ENCODE assay signal across 13 cellular contexts in genomic region chr1:201707027-201707426, GRCh38.
A peak's percentile ranks its signal among the peaks of the same experiment; 100 is the strongest.
DNase-seq lines count a peak whose midpoint lies in the region; ATAC-seq and TF ChIP-seq lines count a peak whose summit lies in the region.
"Had no signal": no experiment of that assay in that cellular context is flagged by ENCODE, and none has a peak within 500 bp of the region (broad histone marks: within the 10 kb centered on the region; RNA-seq: fewer than 3 reads in every experiment).

No MANE protein-coding gene starts in this region.

- H3K4me1 Mint-ChIP-seq in HFFc6 (ENCODE audit: low read depth): peaks cover 98% of the 10 kb centered on the region
- H3K4me1 Mint-ChIP-seq: B cell; CD8-positive, alpha-beta memory T cell had no signal

- H3K4me3 Mint-ChIP-seq in HFFc6: no peak overlapping the region
- H3K4me3 Mint-ChIP-seq: B cell; CD14-positive monocyte; CD8-positive, alpha-beta memory T cell had no signal

- intact Hi-C loops in sciatic nerve (cut with DNase I): loop anchor here (5.0 kb wide), 1 partner anchor 145 kb away; no protein-coding TSS in a partner anchor
- intact Hi-C loops in right cardiac atrium (cut with DNase I): no loop called here

- H3K9me3 Mint-ChIP-seq in HFFc6: peaks cover under 1% of the 10 kb centered on the region; the same call in 1 of the 2 replicates
- H3K9me3 Mint-ChIP-seq: CD14-positive monocyte had no signal

- 90% methylated on average over 7 of the region's 7 CpGs for WGBS in right cardiac atrium

- no peak for DNase-seq in HFFc6
- peak; percentile 38 for DNase-seq in sciatic nerve (ENCODE audit: low spot score)
- no peak for DNase-seq in right cardiac atrium
- DNase-seq in NCI-H2227 treated with DMSO at 0.1 percent for 48 hours (lab: John Stamatoyannopoulos, UW): no peak
- DNase-seq in central memory CD4-positive, alpha-beta T cell: no peak
- no peak for DNase-seq in glomerular visceral epithelial cell (ENCODE audit: extremely low spot score)
- DNase-seq: Caco-2; CD8-positive, alpha-beta memory T cell; HCEC 1CT had no signal

- H3K27ac Mint-ChIP-seq in HFFc6: peak overlapping the region; percentile 100
- H3K27ac Mint-ChIP-seq: B cell; CD8-positive, alpha-beta memory T cell had no signal

- ATAC-seq in sciatic nerve: no peak
- ATAC-seq in right cardiac atrium: no peak
- ATAC-seq: HepG2 had no signal

- H3K9me3 ChIP-seq in right cardiac atrium (ENCODE audit: control insufficient read depth, low read length): no peaks in the 10 kb centered on the region
- H3K9me3 ChIP-seq: Caco-2 had no signal

- H3K27me3 Mint-ChIP-seq in HFFc6 (ENCODE audit: insufficient read depth): 0 out of 2 replicates have a peak, but pooled peaks cover 5% of the 10 kb centered on the region

- no peaks in the 10 kb centered on the region for H3K27me3 ChIP-seq in right cardiac atrium (ENCODE audit: control insufficient read depth, insufficient read depth)

- H3K27ac ChIP-seq in cingulate gyrus (ENCODE audit: low read depth, low read length) (peak overlapping the region; percentile 77), right cardiac atrium (ENCODE audit: low read length) (no peak overlapping the region)

- no peak for TF ChIP-seq CTCF in HFFc6 (IDR thresholded peaks at IDR 0.05)

- no peak overlapping the region for H3K4me3 ChIP-seq in right cardiac atrium (ENCODE audit: low read length)

- 0 out of 2 replicates have a peak, but pooled peaks cover 4% of the 10 kb centered on the region for H3K36me3 Mint-ChIP-seq in HFFc6 (ENCODE audit: low read depth)
- H3K36me3 Mint-ChIP-seq: CD14-positive monocyte; CD8-positive, alpha-beta memory T cell had no signal

- peaks cover 15% of the 10 kb centered on the region for H3K4me1 ChIP-seq in right cardiac atrium (ENCODE audit: control insufficient read depth, insufficient read depth, low read length)
- H3K4me1 ChIP-seq: Caco-2 had no signal
